11 cellular contexts compared by ENCODE assay signal in genomic region chr10:96556003-96556402, GRCh38. TPM values are rescaled to one million over a fixed set of nuclear protein-coding genes. Genes with fewer than 3 reads are reported as not detected.
DNase-seq lines count a peak whose midpoint lies in the region; ATAC-seq and TF ChIP-seq lines count a peak whose summit lies in the region.
"Had no signal": no experiment of that assay in that cellular context is flagged by ENCODE, and none has a peak within 500 bp of the region (broad histone marks: within the 10 kb centered on the region; RNA-seq: fewer than 3 reads in every experiment).

No MANE protein-coding gene starts in this region.

- DNase-seq in Caki2 (ENCODE audit: low read depth) (peak; percentile 3), HT-29 (ENCODE audit: low spot score) (peak; percentile 38), astrocyte of the cerebellum (ENCODE audit: low read depth) (no peak), left lobe of liver (ENCODE audit: low spot score) (no peak), NCI-H187 (lab: John Stamatoyannopoulos, UW) (no peak)
- DNase-seq in activated T-helper 2 cell treated with anti-CD3 and anti-CD28 coated beads, Interferon-gamma antibody, Interleukin-2, Interleukin-4, amounts not matched to agents 10 μg/mL and 5 μg/mL and 100 μg/mL, durations not matched to agents 14 hours and 24 hours and 36 hours (ENCODE audit: low spot score) = no peak

- TF ChIP-seq CTCF in astrocyte of the cerebellum (IDR thresholded peaks at IDR 0.05; ENCODE audit: low read depth, low read length, missing control alignments) = peak; percentile 55

- no peak overlapping the region for H3K4me3 ChIP-seq in astrocyte of the cerebellum (ENCODE audit: low read depth, low read length)
- H3K4me3 ChIP-seq: lung had no signal

- no peaks in the 10 kb centered on the region for H3K9me3 Mint-ChIP-seq in activated T-helper 2 cell treated with anti-CD3 and anti-CD28 coated beads, Interferon-gamma antibody, Interleukin-2, Interleukin-4, amounts not matched to agents 10 μg/mL and 5 μg/mL and 100 μg/mL, durations not matched to agents 14 hours and 24 hours and 36 hours

- intact Hi-C loops in activated T-helper 2 cell treated with anti-CD3 and anti-CD28 coated beads, Interferon-gamma antibody, Interleukin-2, Interleukin-4, amounts not matched to agents 10 μg/mL and 5 μg/mL and 100 μg/mL, durations not matched to agents 14 hours and 24 hours and 36 hours (cut with micrococcal nuclease) = no loop called here

- H3K4me1 Mint-ChIP-seq in activated T-helper 2 cell treated with anti-CD3 and anti-CD28 coated beads, Interferon-gamma antibody, Interleukin-2, Interleukin-4, amounts not matched to agents 10 μg/mL and 5 μg/mL and 100 μg/mL, durations not matched to agents 14 hours and 24 hours and 36 hours (ENCODE audit: low read depth) = no peaks in the 10 kb centered on the region

- H3K4me3 Mint-ChIP-seq in activated T-helper 2 cell treated with anti-CD3 and anti-CD28 coated beads, Interferon-gamma antibody, Interleukin-2, Interleukin-4, amounts not matched to agents 10 μg/mL and 5 μg/mL and 100 μg/mL, durations not matched to agents 14 hours and 24 hours and 36 hours (ENCODE audit: low read depth) = no peak overlapping the region

- in situ Hi-C loops in Caki2 (cut with HindIII; ENCODE audit: low pct_unique_long_range_greater_than_20kb, low sequenced_read_pairs) = no loop called here
- in situ Hi-C loops in astrocyte of the cerebellum (cut with HindIII; ENCODE audit: low sequenced_read_pairs) = no loop called here

- H3K36me3 Mint-ChIP-seq in activated T-helper 2 cell treated with anti-CD3 and anti-CD28 coated beads, Interferon-gamma antibody, Interleukin-2, Interleukin-4, amounts not matched to agents 10 μg/mL and 5 μg/mL and 100 μg/mL, durations not matched to agents 14 hours and 24 hours and 36 hours (ENCODE audit: low read depth) = peaks cover 30% of the 10 kb centered on the region

- no peaks in the 10 kb centered on the region for H3K27me3 Mint-ChIP-seq in activated T-helper 2 cell treated with anti-CD3 and anti-CD28 coated beads, Interferon-gamma antibody, Interleukin-2, Interleukin-4, amounts not matched to agents 10 μg/mL and 5 μg/mL and 100 μg/mL, durations not matched to agents 14 hours and 24 hours and 36 hours (ENCODE audit: low read depth)

- ATAC-seq in left lobe of liver (peak; percentile 71), GM18520 (IDR thresholded peaks at IDR 0.05; ENCODE audit: unreplicated experiment) (no peak), HG02642 (IDR thresholded peaks at IDR 0.05; ENCODE audit: poor library complexity, unreplicated experiment) (no peak)

- no peak overlapping the region for H3K27ac Mint-ChIP-seq in activated T-helper 2 cell treated with anti-CD3 and anti-CD28 coated beads, Interferon-gamma antibody, Interleukin-2, Interleukin-4, amounts not matched to agents 10 μg/mL and 5 μg/mL and 100 μg/mL, durations not matched to agents 14 hours and 24 hours and 36 hours

RNA-seq across cellular contexts. Expression of gene TM9SF3, which starts 30.8 kb away (rescaled TPM):
- 13.4 and 32.8 TPM in 2 replicates for total RNA-seq in Caki2 (2014; rRNA removed; shearing (Covaris generic); ENCODE audit: low replicate concordance)
- total RNA-seq in HT-29 (2014; rRNA removed; shearing (Covaris generic)) = 42.3 and 52.0 TPM in 2 replicates
- total RNA-seq in left lobe of liver = 69.7 TPM
- total RNA-seq in activated T-helper 2 cell treated with anti-CD3 and anti-CD28 coated beads, Interferon-gamma antibody, Interleukin-2, Interleukin-4, amounts not matched to agents 10 μg/mL and 5 μg/mL and 100 μg/mL, durations not matched to agents 14 hours and 24 hours and 36 hours = 81.3 and 82.3 TPM in 2 replicates

RNA-seq across cellular contexts. Expression of gene TLL2, which starts 42.3 kb away (rescaled TPM):
- total RNA-seq in Caki2 (2014; rRNA removed; shearing (Covaris generic); ENCODE audit: low replicate concordance) = 1.3 and 3.8 TPM in 2 replicates
- total RNA-seq in HT-29 (2014; rRNA removed; shearing (Covaris generic)) = not detected in 2 replicates
- not detected for total RNA-seq in left lobe of liver
- 0.09 TPM in 1 of 2 replicates, not detected in the other for total RNA-seq in activated T-helper 2 cell treated with anti-CD3 and anti-CD28 coated beads, Interferon-gamma antibody, Interleukin-2, Interleukin-4, amounts not matched to agents 10 μg/mL and 5 μg/mL and 100 μg/mL, durations not matched to agents 14 hours and 24 hours and 36 hours
- total RNA-seq: activated CD8-positive, alpha-beta memory T cell treated with anti-CD3 and anti-CD28 coated beads for 36 hours; subcutaneous adipose tissue had no signal

Comparison
In these comparisons a context has a peak if more than half of its experiments do, and no peak if none do; other contexts are left out.
1. DNase-seq: peak in Caki2 (single experiment) and HT-29 (single experiment); none in astrocyte of the cerebellum (single experiment), left lobe of liver (single experiment), activated T-helper 2 cell treated with anti-CD3 and anti-CD28 coated beads, Interferon-gamma antibody, Interleukin-2, Interleukin-4, amounts not matched to agents 10 μg/mL and 5 μg/mL and 100 μg/mL, durations not matched to agents 14 hours and 24 hours and 36 hours (single experiment) and NCI-H187 (0 of 2).